In the genomic region with DNA sequence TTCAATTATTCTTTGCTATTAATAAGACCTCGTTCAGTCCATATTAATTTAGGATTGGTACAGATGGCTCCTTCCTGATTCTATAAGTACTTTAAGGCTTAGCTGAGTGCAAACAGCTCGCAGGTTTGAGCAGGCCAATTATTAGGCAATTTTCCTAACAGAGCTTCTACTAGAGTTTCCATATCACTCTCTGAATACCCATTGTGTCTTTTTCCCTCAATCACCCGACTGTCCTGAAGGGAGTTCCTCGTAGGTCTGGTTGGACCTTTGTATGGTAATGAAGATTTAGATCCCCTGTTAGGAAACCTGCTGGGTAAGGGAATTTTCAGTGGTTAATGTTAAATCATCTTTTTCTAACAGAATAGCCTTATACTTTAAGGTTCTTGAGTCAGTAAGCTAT, we compare ENCODE assay signal across 1 cellular context.
TF ChIP-seq lines count a peak whose summit lies in the region.

No MANE protein-coding gene starts in this region.

TF ChIP-seq in GM23338, 12 proteins besides CTCF, POLR2A, EP300 and RAD21 (continued from another document):
- no peak for TF ChIP-seq ZNF331 (CRISPR knock-in tag; IDR thresholded peaks at IDR 0.05; ENCODE audit: low read depth)
- TF ChIP-seq, protein P1, sequence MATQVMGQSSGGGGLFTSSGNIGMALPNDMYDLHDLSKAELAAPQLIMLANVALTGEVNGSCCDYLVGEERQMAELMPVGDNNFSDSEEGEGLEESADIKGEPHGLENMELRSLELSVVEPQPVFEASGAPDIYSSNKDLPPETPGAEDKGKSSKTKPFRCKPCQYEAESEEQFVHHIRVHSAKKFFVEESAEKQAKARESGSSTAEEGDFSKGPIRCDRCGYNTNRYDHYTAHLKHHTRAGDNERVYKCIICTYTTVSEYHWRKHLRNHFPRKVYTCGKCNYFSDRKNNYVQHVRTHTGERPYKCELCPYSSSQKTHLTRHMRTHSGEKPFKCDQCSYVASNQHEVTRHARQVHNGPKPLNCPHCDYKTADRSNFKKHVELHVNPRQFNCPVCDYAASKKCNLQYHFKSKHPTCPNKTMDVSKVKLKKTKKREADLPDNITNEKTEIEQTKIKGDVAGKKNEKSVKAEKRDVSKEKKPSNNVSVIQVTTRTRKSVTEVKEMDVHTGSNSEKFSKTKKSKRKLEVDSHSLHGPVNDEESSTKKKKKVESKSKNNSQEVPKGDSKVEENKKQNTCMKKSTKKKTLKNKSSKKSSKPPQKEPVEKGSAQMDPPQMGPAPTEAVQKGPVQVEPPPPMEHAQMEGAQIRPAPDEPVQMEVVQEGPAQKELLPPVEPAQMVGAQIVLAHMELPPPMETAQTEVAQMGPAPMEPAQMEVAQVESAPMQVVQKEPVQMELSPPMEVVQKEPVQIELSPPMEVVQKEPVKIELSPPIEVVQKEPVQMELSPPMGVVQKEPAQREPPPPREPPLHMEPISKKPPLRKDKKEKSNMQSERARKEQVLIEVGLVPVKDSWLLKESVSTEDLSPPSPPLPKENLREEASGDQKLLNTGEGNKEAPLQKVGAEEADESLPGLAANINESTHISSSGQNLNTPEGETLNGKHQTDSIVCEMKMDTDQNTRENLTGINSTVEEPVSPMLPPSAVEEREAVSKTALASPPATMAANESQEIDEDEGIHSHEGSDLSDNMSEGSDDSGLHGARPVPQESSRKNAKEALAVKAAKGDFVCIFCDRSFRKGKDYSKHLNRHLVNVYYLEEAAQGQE (IDR thresholded peaks at IDR 0.05; ENCODE audit: unreplicated experiment) = no peak
